ENCODE assay signal across 38 cellular contexts in the genomic region with DNA sequence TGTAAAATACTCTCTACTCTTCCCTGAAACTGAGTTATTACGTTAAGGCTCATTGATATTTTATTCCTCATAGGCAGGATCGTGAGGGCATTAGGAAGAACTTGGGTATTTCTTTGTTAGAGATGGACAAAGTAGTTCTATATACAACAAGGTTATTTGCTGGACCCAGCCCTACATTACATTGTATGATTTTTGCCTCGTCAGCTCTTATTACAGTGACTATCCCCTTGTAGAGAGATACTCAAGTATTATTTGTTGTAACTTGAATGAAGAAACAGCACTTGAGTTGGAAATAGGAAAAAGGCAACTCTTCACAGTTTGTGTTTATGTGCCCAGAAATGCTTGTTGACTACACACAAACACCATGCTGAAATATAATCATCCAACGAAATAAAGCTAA.
"Had no signal": no experiment of that assay in that cellular context is flagged by ENCODE, and none has a peak within 500 bp of the region (broad histone marks: within the 10 kb centered on the region; RNA-seq: fewer than 3 reads in every experiment).

No MANE protein-coding gene starts in this region.

- H3K4me3 ChIP-seq: ascending aorta, cardiac muscle cell had no signal

- H3K27me3 ChIP-seq: ascending aorta, cardiac muscle cell had no signal

- H3K4me1 ChIP-seq: ascending aorta had no signal

- ATAC-seq: activated CD8-positive, alpha-beta T cell treated with anti-CD3 and anti-CD28 coated beads for 36 hours; activated naive CD4-positive, alpha-beta T cell treated with anti-CD3 and anti-CD28 coated beads, Interleukin-2, amount 50 U/mL, for 72 hours; activated T-cell treated with anti-CD3 and anti-CD28 coated beads, Interleukin-2, amount 50 U/mL, for 4 hours; activated T-cell treated with anti-CD3 and anti-CD28 coated beads, Interleukin-2, amount 50 U/mL, for 72 hours; activated T-helper 17 cell treated with anti-CD3 and anti-CD28 coated beads, Interleukin-2, amount 50 U/mL, for 72 hours had no signal

- H3K4me1 Mint-ChIP-seq: activated B cell treated with CpG ODN at 0.5 μM for 24 hours; activated CD4-positive, alpha-beta T cell treated with anti-CD3 and anti-CD28 coated beads, Interleukin-2, amount 10 ng/mL, durations not matched to agents 24 days and 14 days; activated naive CD8-positive, alpha-beta T cell treated with anti-CD3 and anti-CD28 coated beads for 36 hours; activated T-helper 17 cell treated with anti-CD3 and anti-CD28 coated beads, Interleukin-2, amount 50 U/mL, for 72 hours; brain; central memory CD8-positive, alpha-beta T cell had no signal

- H3K36me3 ChIP-seq: ascending aorta, cardiac muscle cell had no signal

- H3K27me3 Mint-ChIP-seq: activated B cell treated with CpG ODN at 0.5 μM for 24 hours; activated CD4-positive, alpha-beta memory T cell treated with anti-CD3 and anti-CD28 coated beads for 36 hours; activated CD4-positive, alpha-beta T cell treated with anti-CD3 and anti-CD28 coated beads, Interleukin-2, amount 10 ng/mL, durations not matched to agents 24 days and 14 days; activated CD8-positive, alpha-beta T cell treated with anti-CD3 and anti-CD28 coated beads for 36 hours; activated naive CD8-positive, alpha-beta T cell treated with anti-CD3 and anti-CD28 coated beads for 36 hours; activated T-helper 17 cell treated with anti-CD3 and anti-CD28 coated beads, Interleukin-2, amount 50 U/mL, for 72 hours; brain; central memory CD8-positive, alpha-beta T cell had no signal

- H3K9me3 Mint-ChIP-seq: activated CD8-positive, alpha-beta T cell treated with anti-CD3 and anti-CD28 coated beads for 36 hours; activated T-helper 1 cell treated with anti-CD3 and anti-CD28 coated beads, Interleukin-12 subunit alpha, Interleukin-12 subunit beta, Interleukin-2, Interleukin-4 antibody, amounts not matched to agents 30 ng/mL and 10 ng/mL and 1 ng/mL, durations not matched to agents 14 hours and 24 hours and 36 hours had no signal

- H3K9me3 ChIP-seq: ascending aorta had no signal

- H3K27ac ChIP-seq: ascending aorta, cardiac muscle cell, VCaP had no signal

- FAIRE-seq: bronchial epithelial cell, TTC549 had no signal

- H3K27ac Mint-ChIP-seq: activated B cell treated with CpG ODN at 0.5 μM for 24 hours; activated CD4-positive, alpha-beta memory T cell treated with anti-CD3 and anti-CD28 coated beads for 36 hours; activated CD4-positive, alpha-beta T cell treated with anti-CD3 and anti-CD28 coated beads, Interleukin-2, amount 10 ng/mL, durations not matched to agents 24 days and 14 days; activated CD8-positive, alpha-beta T cell treated with anti-CD3 and anti-CD28 coated beads for 36 hours; activated naive CD4-positive, alpha-beta T cell treated with anti-CD3 and anti-CD28 coated beads for 36 hours; activated naive CD4-positive, alpha-beta T cell treated with anti-CD3 and anti-CD28 coated beads, Interleukin-2, amount 50 U/mL, for 72 hours; activated naive CD8-positive, alpha-beta T cell treated with anti-CD3 and anti-CD28 coated beads for 36 hours; activated T-cell treated with anti-CD3 and anti-CD28 coated beads, Interleukin-2, amount 50 U/mL, for 72 hours; activated T-helper 1 cell treated with anti-CD3 and anti-CD28 coated beads, Interleukin-12 subunit alpha, Interleukin-12 subunit beta, Interleukin-2, Interleukin-4 antibody, amounts not matched to agents 30 ng/mL and 10 ng/mL and 1 ng/mL, durations not matched to agents 14 hours and 24 hours and 36 hours; activated T-helper 17 cell treated with anti-CD3 and anti-CD28 coated beads, Interleukin-2, amount 50 U/mL, for 72 hours; brain; T-helper 1 cell treated with Interleukin-12 subunit alpha and Interleukin-12 subunit beta and Interleukin-4 antibody, amounts not matched to agents 30 μg/mL and 1 μg/mL, for 36 hours; T-helper 2 cell treated with Interferon-gamma antibody and Interleukin-4, amounts not matched to agents 5 μg/mL and 100 μg/mL, for 36 hours had no signal

- DNase-seq: activated B cell treated with CpG ODN at 0.5 μM for 24 hours; activated CD4-positive, alpha-beta memory T cell treated with anti-CD3 and anti-CD28 coated beads for 36 hours; activated CD4-positive, alpha-beta T cell treated with anti-CD3 and anti-CD28 coated beads for 4 hours; activated CD4-positive, alpha-beta T cell treated with anti-CD3 and anti-CD28 coated beads, Interleukin-2, amount 10 ng/mL, durations not matched to agents 24 days and 14 days; activated CD4-positive, alpha-beta T cell treated with anti-CD3 and anti-CD28 coated beads, Interleukin-2, amount 50 U/mL, for 1 hour; activated CD4-positive, alpha-beta T cell treated with anti-CD3 and anti-CD28 coated beads, Interleukin-2, amount 50 U/mL, for 4 hours; activated CD4-positive, CD25-positive, alpha-beta regulatory T cell treated with anti-CD3 and anti-CD28 coated beads, Interleukin-2, amount 50 U/mL, for 72 hours; activated CD8-positive, alpha-beta memory T cell treated with anti-CD3 and anti-CD28 coated beads, Interleukin-2, amount 50 U/mL, for 4 hours; activated CD8-positive, alpha-beta T cell treated with anti-CD3 and anti-CD28 coated beads for 36 hours; activated effector memory CD4-positive, alpha-beta T cell treated with anti-CD3 and anti-CD28 coated beads, Interleukin-2, amount 50 U/mL, for 16 hours; activated gamma-delta T cell treated with Interleukin-2 at 50 U/mL for 16 hours; activated naive CD4-positive, alpha-beta T cell; activated naive CD4-positive, alpha-beta T cell treated with anti-CD3 and anti-CD28 coated beads for 36 hours; activated naive CD4-positive, alpha-beta T cell treated with anti-CD3 and anti-CD28 coated beads, Interleukin-2, amount 50 U/mL, for 16 hours; activated naive CD8-positive, alpha-beta T cell treated with anti-CD3 and anti-CD28 coated beads for 36 hours; activated T-cell treated with anti-CD3 and anti-CD28 coated beads for 4 hours; activated T-cell treated with anti-CD3 and anti-CD28 coated beads, Interleukin-2, amount 50 U/mL, for 1 hour; activated T-cell treated with anti-CD3 and anti-CD28 coated beads, Interleukin-2, amount 50 U/mL, for 4 hours; activated T-cell treated with anti-CD3 and anti-CD28 coated beads, Interleukin-2, amount 50 U/mL, for 72 hours; amygdala; anterior cingulate cortex; caudate nucleus; cerebellar nuclear complex; T-helper 1 cell; T-helper 2 cell; T-helper 9 cell had no signal

- H3K36me3 Mint-ChIP-seq: activated CD4-positive, alpha-beta memory T cell treated with anti-CD3 and anti-CD28 coated beads for 36 hours; activated naive CD4-positive, alpha-beta T cell treated with anti-CD3 and anti-CD28 coated beads, Interleukin-2, amount 50 U/mL, for 72 hours; activated naive CD8-positive, alpha-beta T cell treated with anti-CD3 and anti-CD28 coated beads for 36 hours; brain had no signal

- H3K4me3 Mint-ChIP-seq: activated B cell treated with CpG ODN at 0.5 μM for 24 hours; activated CD4-positive, alpha-beta memory T cell treated with anti-CD3 and anti-CD28 coated beads for 36 hours; activated CD4-positive, alpha-beta T cell treated with anti-CD3 and anti-CD28 coated beads, Interleukin-2, amount 10 ng/mL, durations not matched to agents 24 days and 14 days; activated CD8-positive, alpha-beta T cell treated with anti-CD3 and anti-CD28 coated beads for 36 hours; activated naive CD4-positive, alpha-beta T cell treated with anti-CD3 and anti-CD28 coated beads for 36 hours; activated naive CD8-positive, alpha-beta T cell treated with anti-CD3 and anti-CD28 coated beads for 36 hours; activated T-cell treated with anti-CD3 and anti-CD28 coated beads, Interleukin-2, amount 50 U/mL, for 4 hours; activated T-cell treated with anti-CD3 and anti-CD28 coated beads, Interleukin-2, amount 50 U/mL, for 72 hours; activated T-helper 1 cell treated with anti-CD3 and anti-CD28 coated beads, Interleukin-12 subunit alpha, Interleukin-12 subunit beta, Interleukin-2, Interleukin-4 antibody, amounts not matched to agents 30 ng/mL and 10 ng/mL and 1 ng/mL, durations not matched to agents 14 hours and 24 hours and 36 hours; activated T-helper 17 cell treated with anti-CD3 and anti-CD28 coated beads, Interleukin-2, amount 50 U/mL, for 72 hours; brain; central memory CD8-positive, alpha-beta T cell; T-helper 1 cell treated with Interleukin-12 subunit alpha and Interleukin-12 subunit beta and Interleukin-4 antibody, amounts not matched to agents 30 μg/mL and 1 μg/mL, for 36 hours; T-helper 2 cell treated with Interferon-gamma antibody and Interleukin-4, amounts not matched to agents 5 μg/mL and 100 μg/mL, for 36 hours had no signal
